Comparison of ENCODE assay signal across 28 cellular contexts in genomic region chr18:78903436-78904178, GRCh38.
"Had no signal": no experiment of that assay in that cellular context is flagged by ENCODE, and none has a peak within 500 bp of the region (broad histone marks: within the 10 kb centered on the region; RNA-seq: fewer than 3 reads in every experiment).

No MANE protein-coding gene starts in this region.

- H3K27ac ChIP-seq: adrenal gland, body of pancreas, colonic mucosa, dorsolateral prefrontal cortex, foreskin keratinocyte, heart left ventricle, left ventricle myocardium inferior, neutrophil, ovary, psoas muscle, SK-N-MC, thoracic aorta, uterus, VCaP had no signal

- DNase-seq: activated CD4-positive, alpha-beta T cell treated with anti-CD3 and anti-CD28 coated beads for 48 hours; activated CD4-positive, alpha-beta T cell treated with anti-CD3 and anti-CD28 coated beads, Interleukin-2, amount 50 U/mL, for 48 hours; activated effector memory CD4-positive, alpha-beta T cell treated with anti-CD3 and anti-CD28 coated beads, Interleukin-2, amount 50 U/mL, for 16 hours; activated naive CD4-positive, alpha-beta T cell treated with anti-CD3 and anti-CD28 coated beads for 36 hours; activated naive CD8-positive, alpha-beta T cell treated with anti-CD3 and anti-CD28 coated beads for 36 hours; adrenal gland; aorta; body of pancreas; colonic mucosa; dorsolateral prefrontal cortex; effector memory CD8-positive, alpha-beta T cell; foreskin keratinocyte; heart left ventricle; hypothalamus; left ventricle myocardium inferior; mammary epithelial cell; ovary; psoas muscle; SW 1271; T-helper 9 cell; trophoblast cell; uterus had no signal

- H3K36me3 ChIP-seq: adrenal gland, colonic mucosa, heart left ventricle, left ventricle myocardium inferior, neutrophil, ovary, thoracic aorta, uterus had no signal

- H3K27me3 ChIP-seq: adrenal gland, body of pancreas, colonic mucosa, foreskin keratinocyte, neutrophil, ovary, uterus had no signal

- H3K4me1 ChIP-seq: adrenal gland, body of pancreas, colonic mucosa, foreskin keratinocyte, heart left ventricle, left ventricle myocardium inferior, psoas muscle, uterus had no signal

- H3K9me3 ChIP-seq: adrenal gland, body of pancreas, colonic mucosa, heart left ventricle, neutrophil, ovary, psoas muscle, thoracic aorta, uterus had no signal

- H3K4me3 ChIP-seq: adrenal gland, body of pancreas, colonic mucosa, dorsolateral prefrontal cortex, heart left ventricle, left ventricle myocardium inferior, ovary, psoas muscle, SK-N-MC, thoracic aorta, uterus had no signal

- ATAC-seq: body of pancreas; effector memory CD8-positive, alpha-beta T cell; esophagus mucosa; foreskin keratinocyte; heart left ventricle; psoas muscle had no signal

- FAIRE-seq: TTC549 had no signal
